8 cellular contexts compared by ENCODE assay signal in the genomic region with DNA sequence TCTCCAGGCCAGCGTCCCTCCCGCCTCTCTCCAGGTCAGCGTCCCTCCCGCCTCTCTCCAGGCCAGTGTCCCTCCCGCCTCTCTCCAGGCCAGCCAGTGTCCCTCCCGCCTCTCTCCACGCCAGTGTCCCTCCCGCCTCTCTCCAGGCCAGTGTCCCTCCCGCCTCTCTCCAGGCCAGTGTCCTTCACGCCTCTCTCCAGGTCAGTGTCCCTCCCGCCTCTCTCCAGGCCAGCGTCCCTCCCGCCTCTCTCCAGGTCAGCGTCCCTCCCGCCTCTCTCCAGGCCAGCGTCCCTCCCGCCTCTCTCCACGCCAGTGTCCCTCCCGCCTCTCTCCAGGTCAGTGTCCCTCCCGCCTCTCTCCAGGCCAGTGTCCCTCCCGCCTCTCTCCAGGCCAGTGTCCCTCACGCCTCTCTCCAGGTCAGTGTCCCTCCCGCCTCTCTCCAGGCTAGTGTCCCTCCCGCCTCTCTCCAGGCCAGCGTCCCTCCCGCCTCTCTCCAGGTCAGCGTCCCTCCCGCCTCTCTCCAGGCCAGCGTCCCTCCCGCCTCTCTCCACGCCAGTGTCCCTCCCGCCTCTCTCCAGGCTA. TPM values are rescaled to one million over a fixed set of nuclear protein-coding genes. Genes with fewer than 3 reads are reported as not detected.
DNase-seq lines count a peak whose midpoint lies in the region; TF ChIP-seq lines count a peak whose summit lies in the region.
"Not testable (repeated sequence)": the region's sequence is repeated elsewhere in the genome, so short reads cannot be mapped to it uniquely, and the experiment has no call there.
"Had no signal": no experiment of that assay in that cellular context is flagged by ENCODE, and none has a peak within 500 bp of the region (broad histone marks: within the 10 kb centered on the region; RNA-seq: fewer than 3 reads in every experiment).

No MANE protein-coding gene starts in this region.

- not testable (repeated sequence) for H3K9me2 ChIP-seq in hepatocyte (replicated peaks; ENCODE audit: insufficient read depth)

- not testable (repeated sequence) for H3K79me2 ChIP-seq in hepatocyte

- not testable (repeated sequence) for H3K4me1 Mint-ChIP-seq in endothelial cell (ENCODE audit: unreplicated experiment)
- peaks cover 40% of the 10 kb centered on the region for H3K4me1 Mint-ChIP-seq in nephron progenitor cell

- peak overlapping the region; percentile 69 for H3K4me3 Mint-ChIP-seq in endothelial cell (ENCODE audit: unreplicated experiment)
- peak overlapping the region; percentile 83 for H3K4me3 Mint-ChIP-seq in nephron progenitor cell

- H3K4me3 ChIP-seq in HUES64 (ENCODE audit: low read length) (peak overlapping the region; percentile 62), ascending aorta (peak overlapping the region; percentile 83 to 84), skeletal muscle cell (ENCODE audit: low read depth, low read length) (peak overlapping the region; percentile 55)
- H3K4me3 ChIP-seq in hepatocyte = not testable (repeated sequence)

- not testable (repeated sequence) for H3K9ac ChIP-seq in HUES64 (ENCODE audit: low read depth, low read length)

- H3K4me2 ChIP-seq in hepatocyte = peak overlapping the region; percentile 92

- not testable (repeated sequence) for H3K27ac ChIP-seq in HUES64 (ENCODE audit: low read depth, low read length); ascending aorta; hepatocyte

- H3K9me3 ChIP-seq in HUES64 (ENCODE audit: insufficient read depth, low read depth, low read length); ascending aorta; hepatocyte (ENCODE audit: low read depth): not testable (repeated sequence)

- H3K36me3 ChIP-seq in HUES64 (ENCODE audit: insufficient read depth, low read length); ascending aorta; hepatocyte (replicated peaks; ENCODE audit: insufficient read depth, low read depth): not testable (repeated sequence)

- not testable (repeated sequence) for H3K27ac Mint-ChIP-seq in endothelial cell (ENCODE audit: unreplicated experiment); nephron progenitor cell

- H3K4me1 ChIP-seq in HUES64 (ENCODE audit: insufficient read depth, low read length); ascending aorta; hepatocyte (ENCODE audit: insufficient read depth): not testable (repeated sequence)

- H3K27me3 Mint-ChIP-seq in endothelial cell (ENCODE audit: unreplicated experiment) = peaks cover 22% of the 10 kb centered on the region
- peaks cover 24% of the 10 kb centered on the region for H3K27me3 Mint-ChIP-seq in nephron progenitor cell (ENCODE audit: low read depth, poor library complexity)

- H3K27me3 ChIP-seq in HUES64 (ENCODE audit: insufficient read depth, low read length) = peaks cover 64% of the 10 kb centered on the region
- not testable (repeated sequence) for H3K27me3 ChIP-seq in ascending aorta
- H3K27me3 ChIP-seq in hepatocyte = peaks cover 27% of the 10 kb centered on the region

- TF ChIP-seq CTCF in ascending aorta (IDR thresholded peaks at IDR 0.05); endothelial cell (IDR thresholded peaks at IDR 0.05; ENCODE audit: unreplicated experiment); hepatocyte (IDR thresholded peaks at IDR 0.05; ENCODE audit: poor library complexity); nephron progenitor cell (IDR thresholded peaks at IDR 0.05): not testable (repeated sequence)

- intact Hi-C loops in ascending aorta (cut with DNase I) = not testable (repeated sequence)

- peaks cover 15% of the 10 kb centered on the region for H3K36me3 Mint-ChIP-seq in endothelial cell (ENCODE audit: low read depth, unreplicated experiment)
- peaks cover 18% of the 10 kb centered on the region for H3K36me3 Mint-ChIP-seq in nephron progenitor cell (ENCODE audit: low read depth)

- not testable (repeated sequence) for H3K9me3 Mint-ChIP-seq in endothelial cell (ENCODE audit: unreplicated experiment); nephron progenitor cell

- not testable (repeated sequence) for H2AFZ ChIP-seq in hepatocyte

- in situ Hi-C loops in Caki2 (cut with HindIII; ENCODE audit: low pct_unique_long_range_greater_than_20kb, low sequenced_read_pairs) = not testable (repeated sequence)

- WGBS in HUES64 = under 1% methylated on average over 10 of the region's 32 CpGs
- no CpG with 5 or more reads among the region's 32 CpGs for WGBS in hepatocyte (ENCODE audit: low lambda C conversion rate, missing lambda C conversion rate)

- DNase-seq in Caki2 (ENCODE audit: low read depth) = peak; percentile 23
- DNase-seq in ascending aorta (ENCODE audit: low spot score in 2 of 2); endothelial cell (ENCODE audit: low spot score); hepatocyte (ENCODE audit: low spot score); nephron progenitor cell; skeletal muscle cell (ENCODE audit: low read depth): not testable (repeated sequence)

- H4K20me1 ChIP-seq in hepatocyte (ENCODE audit: insufficient read depth, poor library complexity, severe bottlenecking) = not testable (repeated sequence)

RNA-seq across cellular contexts. Expression of a gene that starts 0.9 kb away (rescaled TPM):
- total RNA-seq in Caki2 (2014; rRNA removed; shearing (Covaris generic); ENCODE audit: low replicate concordance) = 8.1 and 13.6 TPM in 2 replicates
- 2.9 TPM for polyA plus RNA-seq in HUES64 (2013, experiment 1 of 2)
- polyA plus RNA-seq in HUES64 (2013, experiment 2 of 2) = 6.3 TPM
- 0.43 TPM for total RNA-seq in ascending aorta
- total RNA-seq in endothelial cell (ENCODE audit: unreplicated experiment) = 0.36 TPM
- total RNA-seq in hepatocyte = 1.1 and 1.6 TPM in 2 replicates
- polyA plus RNA-seq in hepatocyte = 1.5 and 1.7 TPM in 2 replicates
- polyA plus RNA-seq: immature natural killer cell had no signal
